In the genomic region with DNA sequence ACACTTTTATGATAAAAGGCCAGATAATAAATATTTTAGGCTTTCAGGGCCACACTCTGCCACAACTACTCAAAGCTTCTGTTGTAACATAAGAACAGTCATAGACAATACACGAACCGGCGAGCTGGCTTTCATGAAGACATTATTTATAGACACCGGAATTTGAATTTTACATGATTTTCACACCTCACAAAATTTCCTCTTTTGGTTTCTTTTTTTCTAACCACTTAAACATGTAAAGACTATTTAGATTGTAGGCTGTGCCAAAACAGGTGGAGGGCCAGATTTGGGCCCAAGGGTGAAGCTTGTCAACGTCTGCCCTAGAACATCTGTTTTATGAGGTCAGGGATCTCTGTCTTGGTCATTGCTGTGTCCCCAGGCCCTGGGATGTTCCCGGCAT, we compare ENCODE assay signal across 1 cellular context.
TF ChIP-seq lines count a peak whose summit lies in the region.

No MANE protein-coding gene starts in this region.

TF ChIP-seq in GM23338, 12 proteins besides CTCF, POLR2A, EP300 and RAD21:
- TF ChIP-seq ZNF331 (CRISPR knock-in tag; IDR thresholded peaks at IDR 0.05; ENCODE audit: low read depth) (no peak), EZH2phosphoT487 (IDR thresholded peaks at IDR 0.05; ENCODE audit: unreplicated experiment) (no peak), EZH2 (IDR thresholded peaks at IDR 0.05; ENCODE audit: low read depth, unreplicated experiment) (no peak), REST (IDR thresholded peaks at IDR 0.05; ENCODE audit: unreplicated experiment) (no peak)
TF ChIP-seq in GM23338: peak in this region for 0.
